Comparison of ENCODE assay signal across 32 cellular contexts in genomic region chr2:120926463-120927165, GRCh38.
DNase-seq lines count a peak whose midpoint lies in the region; ATAC-seq, FAIRE-seq and TF ChIP-seq lines count a peak whose summit lies in the region.
"Had no signal": no experiment of that assay in that cellular context is flagged by ENCODE, and none has a peak within 500 bp of the region (broad histone marks: within the 10 kb centered on the region; RNA-seq: fewer than 3 reads in every experiment).

No MANE protein-coding gene starts in this region.

- TF ChIP-seq CTCF in RWPE1 (conservative IDR thresholded peaks at IDR 0.05; ENCODE audit: low read depth), result no peak
- TF ChIP-seq CTCF in kidney (IDR thresholded peaks at IDR 0.05; ENCODE audit: borderline replicate concordance, extremely low read depth, insufficient read depth), result no peak

- POLR2A ChIA-PET in RWPE1 (lab: Yijun Ruan, JAX; ENCODE audit: low non-redundant PET), result no interaction called here
- POLR2A ChIA-PET in naive thymus-derived CD4-positive, alpha-beta T cell (lab: Charles Lee), result no interaction called here

- CTCF ChIA-PET in RWPE1 (lab: Yijun Ruan, JAX), result interaction anchor here (0.7 to 1.1 kb wide), 2 partner anchors 8 to 145 kb away, joined by 3 to 4 read pairs; no protein-coding TSS in a partner anchor
- CTCF ChIA-PET in naive thymus-derived CD4-positive, alpha-beta T cell (lab: Charles Lee), result no interaction called here

- DNase-seq in NCI-H1105 treated with DMSO at 0.1 percent for 48 hours (lab: John Stamatoyannopoulos, UW), result peak; percentile 3
- no peak for DNase-seq in NCI-H1105 (lab: John Stamatoyannopoulos, UW)
- no peak for DNase-seq in RWPE1 (ENCODE audit: low spot score)
- DNase-seq in kidney, result peak; percentile 39
- DNase-seq in urothelium cell line (ENCODE audit: low spot score), result no peak
- no peak for DNase-seq in naive thymus-derived CD4-positive, alpha-beta T cell
- DNase-seq: activated CD4-positive, alpha-beta memory T cell treated with anti-CD3 and anti-CD28 coated beads for 36 hours; activated CD4-positive, CD25-positive, alpha-beta regulatory T cell treated with anti-CD3 and anti-CD28 coated beads, Interleukin-2, amount 50 U/mL, for 72 hours; activated CD8-positive, alpha-beta memory T cell treated with anti-CD3 and anti-CD28 coated beads, Interleukin-2, amount 50 U/mL, for 4 hours; activated naive CD4-positive, alpha-beta T cell treated with anti-CD3 and anti-CD28 coated beads for 36 hours; CD4-positive, alpha-beta memory T cell; DMS 273 treated with DMSO at 0.1 percent for 48 hours; effector CD4-positive, alpha-beta T cell; heart right ventricle; mammary epithelial cell; NCI-H187 treated with DMSO at 0.1 percent for 48 hours; NCI-H345; NCI-H748 treated with DMSO at 0.1 percent for 48 hours; right lobe of liver; stimulated activated CD4-positive, alpha-beta T cell treated with anti-CD3 and anti-CD28 coated beads, Interleukin-4, amount 100 ng/mL, for 24 hours; T-helper 1 cell had no signal

- H3K27ac ChIP-seq in RWPE1 (peak overlapping the region; percentile 21), kidney (ENCODE audit: low read depth in 2 of 2, low read length in 2 of 2) (no peak overlapping the region)
- H3K27ac ChIP-seq in naive thymus-derived CD4-positive, alpha-beta T cell (ENCODE audit: low read depth, low read length), result no peak overlapping the region
- H3K27ac ChIP-seq: 22Rv1, epithelial cell of prostate, heart right ventricle, right lobe of liver had no signal

- no peak for ATAC-seq in HG03439 (IDR thresholded peaks at IDR 0.05; ENCODE audit: unreplicated experiment)
- no peak for ATAC-seq in HG02623 (IDR thresholded peaks at IDR 0.05; ENCODE audit: unreplicated experiment)
- ATAC-seq in naive thymus-derived CD4-positive, alpha-beta T cell, result no peak
- ATAC-seq: heart right ventricle, HepG2, right lobe of liver had no signal

- no peaks in the 10 kb centered on the region for H3K4me1 ChIP-seq in kidney (ENCODE audit: control insufficient read depth in 1 of 2, insufficient read depth in 1 of 2, low read depth in 1 of 2, low read length in 2 of 2)
- H3K4me1 ChIP-seq in naive thymus-derived CD4-positive, alpha-beta T cell (ENCODE audit: control insufficient read depth in 2 of 2, insufficient read depth in 2 of 2, low read length in 2 of 2), result no peaks in the 10 kb centered on the region
- H3K4me1 ChIP-seq: heart right ventricle, right lobe of liver had no signal

- H3K36me3 ChIP-seq in kidney (ENCODE audit: control insufficient read depth in 1 of 2, insufficient read depth in 2 of 2, low read length in 2 of 2), result no peaks in the 10 kb centered on the region
- H3K36me3 ChIP-seq in naive thymus-derived CD4-positive, alpha-beta T cell (ENCODE audit: control insufficient read depth in 2 of 3, insufficient read depth in 3 of 3, low read length in 3 of 3), result no peaks in the 10 kb centered on the region
- H3K36me3 ChIP-seq: heart right ventricle, right lobe of liver had no signal

- no peaks in the 10 kb centered on the region for H3K27me3 ChIP-seq in naive thymus-derived CD4-positive, alpha-beta T cell (ENCODE audit: control insufficient read depth in 2 of 2, insufficient read depth in 2 of 2, low read length in 2 of 2)
- H3K27me3 ChIP-seq: heart right ventricle, right lobe of liver had no signal

- intact Hi-C loops in kidney (cut with DNase I), result no loop called here
- intact Hi-C loops in naive thymus-derived CD4-positive, alpha-beta T cell (cut with micrococcal nuclease), result no loop called here

- H3K9ac ChIP-seq in kidney (ENCODE audit: low read length in 2 of 2), result no peak overlapping the region

- H3K4me3 Mint-ChIP-seq in naive thymus-derived CD4-positive, alpha-beta T cell, result no peak overlapping the region
- H3K4me3 Mint-ChIP-seq: activated CD4-positive, alpha-beta memory T cell treated with anti-CD3 and anti-CD28 coated beads for 36 hours; activated naive CD4-positive, alpha-beta T cell treated with anti-CD3 and anti-CD28 coated beads for 36 hours; activated T-helper 1 cell treated with anti-CD3 and anti-CD28 coated beads, Interleukin-12 subunit alpha, Interleukin-12 subunit beta, Interleukin-2, Interleukin-4 antibody, amounts not matched to agents 30 ng/mL and 10 ng/mL and 1 ng/mL, durations not matched to agents 14 hours and 24 hours and 36 hours; CD4-positive, alpha-beta memory T cell; stimulated activated effector memory CD8-positive, alpha-beta T cell treated with anti-CD3 and anti-CD28 coated beads, Interleukin-12 subunit alpha, Interleukin-12 subunit beta, amount 100 ng/mL, for 72 hours had no signal

- no peaks in the 10 kb centered on the region for H3K27me3 Mint-ChIP-seq in naive thymus-derived CD4-positive, alpha-beta T cell
- H3K27me3 Mint-ChIP-seq: activated CD4-positive, alpha-beta memory T cell treated with anti-CD3 and anti-CD28 coated beads for 36 hours; CD4-positive, alpha-beta memory T cell had no signal

- H3K27ac Mint-ChIP-seq in naive thymus-derived CD4-positive, alpha-beta T cell, result no peak overlapping the region
- H3K27ac Mint-ChIP-seq: activated CD4-positive, alpha-beta memory T cell treated with anti-CD3 and anti-CD28 coated beads for 36 hours; activated naive CD4-positive, alpha-beta T cell treated with anti-CD3 and anti-CD28 coated beads for 36 hours; activated T-helper 1 cell treated with anti-CD3 and anti-CD28 coated beads, Interleukin-12 subunit alpha, Interleukin-12 subunit beta, Interleukin-2, Interleukin-4 antibody, amounts not matched to agents 30 ng/mL and 10 ng/mL and 1 ng/mL, durations not matched to agents 14 hours and 24 hours and 36 hours; CD4-positive, alpha-beta memory T cell; progenitor cell of endocrine pancreas; stimulated activated effector memory CD8-positive, alpha-beta T cell treated with anti-CD3 and anti-CD28 coated beads, Interleukin-12 subunit alpha, Interleukin-12 subunit beta, amount 100 ng/mL, for 72 hours had no signal

- H3K4me1 Mint-ChIP-seq in naive thymus-derived CD4-positive, alpha-beta T cell, result no peaks in the 10 kb centered on the region
- H3K4me1 Mint-ChIP-seq: CD4-positive, alpha-beta memory T cell; stimulated activated effector memory CD8-positive, alpha-beta T cell treated with anti-CD3 and anti-CD28 coated beads, Interleukin-12 subunit alpha, Interleukin-12 subunit beta, amount 100 ng/mL, for 72 hours had no signal

- H3K36me3 Mint-ChIP-seq in naive thymus-derived CD4-positive, alpha-beta T cell, result no peaks in the 10 kb centered on the region
- H3K36me3 Mint-ChIP-seq: activated CD4-positive, alpha-beta memory T cell treated with anti-CD3 and anti-CD28 coated beads for 36 hours; CD4-positive, alpha-beta memory T cell; stimulated activated effector memory CD8-positive, alpha-beta T cell treated with anti-CD3 and anti-CD28 coated beads, Interleukin-12 subunit alpha, Interleukin-12 subunit beta, amount 100 ng/mL, for 72 hours had no signal

- FAIRE-seq in kidney (lab: Jason Lieb, UNC) (no peak), urothelium cell line (lab: Jason Lieb, UNC) (peak; percentile 61)
- FAIRE-seq: bronchial epithelial cell, colon, H54, HepG2 had no signal

- no peak overlapping the region for H3K4me3 ChIP-seq in kidney (ENCODE audit: low read length in 2 of 2)
- H3K4me3 ChIP-seq in naive thymus-derived CD4-positive, alpha-beta T cell (ENCODE audit: low read length), result no peak overlapping the region
- H3K4me3 ChIP-seq: heart right ventricle, right lobe of liver had no signal

- H3K9me3 ChIP-seq in kidney (ENCODE audit: control insufficient read depth in 1 of 2, low read length in 2 of 2), result no peaks in the 10 kb centered on the region
- no peaks in the 10 kb centered on the region for H3K9me3 ChIP-seq in naive thymus-derived CD4-positive, alpha-beta T cell (ENCODE audit: control insufficient read depth in 2 of 3, low read length in 3 of 3)
- H3K9me3 ChIP-seq: right lobe of liver had no signal

- H3K9me3 Mint-ChIP-seq in naive thymus-derived CD4-positive, alpha-beta T cell, result peaks cover 0 to 4% (median 0%) of the 10 kb centered on the region in 11 donors
- H3K9me3 Mint-ChIP-seq: activated CD4-positive, alpha-beta memory T cell treated with anti-CD3 and anti-CD28 coated beads for 36 hours; activated naive CD4-positive, alpha-beta T cell treated with anti-CD3 and anti-CD28 coated beads for 36 hours; activated T-helper 1 cell treated with anti-CD3 and anti-CD28 coated beads, Interleukin-12 subunit alpha, Interleukin-12 subunit beta, Interleukin-2, Interleukin-4 antibody, amounts not matched to agents 30 ng/mL and 10 ng/mL and 1 ng/mL, durations not matched to agents 14 hours and 24 hours and 36 hours; stimulated activated effector memory CD8-positive, alpha-beta T cell treated with anti-CD3 and anti-CD28 coated beads, Interleukin-12 subunit alpha, Interleukin-12 subunit beta, amount 100 ng/mL, for 72 hours had no signal

Comparison
In these comparisons a context has a peak if more than half of its experiments do, and no peak if none do; other contexts are left out.
1. DNase-seq: peak in NCI-H1105 treated with DMSO at 0.1 percent for 48 hours (single experiment) and kidney (single experiment); none in NCI-H1105 (single experiment), RWPE1 (single experiment), urothelium cell line (single experiment) and naive thymus-derived CD4-positive, alpha-beta T cell (0 of 9).